ENCODE assay signal across 1 cellular context in genomic region chr1:153647375-153647714, GRCh38.
TF ChIP-seq lines count a peak whose summit lies in the region.

No MANE protein-coding gene starts in this region.

TF ChIP-seq in HepG2, 621 proteins besides CTCF, POLR2A, EP300 and RAD21 (continues in another document):
- TF ChIP-seq KIAA2018 (CRISPR knock-in tag; IDR thresholded peaks at IDR 0.05; ENCODE audit: borderline replicate concordance) (no peak), ZNF562 (CRISPR knock-in tag; IDR thresholded peaks at IDR 0.05; ENCODE audit: borderline replicate concordance) (no peak), KAT8 (CRISPR knock-in tag; IDR thresholded peaks at IDR 0.05) (no peak), KLF13 (CRISPR knock-in tag; IDR thresholded peaks at IDR 0.05) (no peak), ZBTB3 (CRISPR knock-in tag; IDR thresholded peaks at IDR 0.05; ENCODE audit: borderline replicate concordance, low read depth) (no peak), ZNF790 (CRISPR knock-in tag; IDR thresholded peaks at IDR 0.05; ENCODE audit: borderline replicate concordance) (no peak), ZNF30 (CRISPR knock-in tag; IDR thresholded peaks at IDR 0.05) (no peak), MXI1 (IDR thresholded peaks at IDR 0.05; ENCODE audit: borderline replicate concordance, low read depth, low read length) (0 out of 3 replicates have a peak, but pooled peaks have one; percentile 23), ZNF431 (CRISPR knock-in tag; IDR thresholded peaks at IDR 0.05; ENCODE audit: borderline replicate concordance, low read depth) (peak; percentile 40; the same call in 1 of the 2 replicates), MEF2D (CRISPR knock-in tag; IDR thresholded peaks at IDR 0.05) (no peak), XRCC5 (optimal IDR thresholded peaks at IDR 0.05; ENCODE audit: low read length) (peak; percentile 30), FOXK1 (CRISPR knock-in tag; IDR thresholded peaks at IDR 0.05; ENCODE audit: borderline replicate concordance, low read depth) (no peak), MAX (IDR thresholded peaks at IDR 0.05) (no peak), RBAK (CRISPR knock-in tag; IDR thresholded peaks at IDR 0.05) (no peak), ZBTB39 (CRISPR knock-in tag; IDR thresholded peaks at IDR 0.05) (no peak), ZNF20 (CRISPR knock-in tag; IDR thresholded peaks at IDR 0.05) (no peak), JDP2 (CRISPR knock-in tag; IDR thresholded peaks at IDR 0.05; ENCODE audit: borderline replicate concordance) (no peak), NCOR1 (IDR thresholded peaks at IDR 0.05; ENCODE audit: borderline replicate concordance, low read length) (no peak), NFAT5 (CRISPR knock-in tag; IDR thresholded peaks at IDR 0.05) (no peak), RARA (CRISPR knock-in tag; IDR thresholded peaks at IDR 0.05) (no peak), TARDBP (CRISPR knock-in tag; IDR thresholded peaks at IDR 0.05) (0 out of 2 replicates have a peak, but pooled peaks have one; percentile 22), ZNF7 (CRISPR knock-in tag; IDR thresholded peaks at IDR 0.05) (no peak), KMT2A (CRISPR knock-in tag; IDR thresholded peaks at IDR 0.05) (no peak), MIER3 (CRISPR knock-in tag; IDR thresholded peaks at IDR 0.05; ENCODE audit: borderline replicate concordance) (no peak), ETV6 (CRISPR knock-in tag; conservative IDR thresholded peaks at IDR 0.05) (no peak), CC2D1A (CRISPR knock-in tag; IDR thresholded peaks at IDR 0.05) (no peak), ZNF746 (CRISPR knock-in tag; IDR thresholded peaks at IDR 0.05) (no peak), GRHL1 (CRISPR knock-in tag; conservative IDR thresholded peaks at IDR 0.05) (no peak), ZNF317 (CRISPR knock-in tag; IDR thresholded peaks at IDR 0.05) (no peak), ZNF281 (CRISPR knock-in tag; IDR thresholded peaks at IDR 0.05; ENCODE audit: borderline replicate concordance) (no peak), PHF8 (CRISPR knock-in tag; IDR thresholded peaks at IDR 0.05) (no peak)
- TF ChIP-seq, protein P1, sequence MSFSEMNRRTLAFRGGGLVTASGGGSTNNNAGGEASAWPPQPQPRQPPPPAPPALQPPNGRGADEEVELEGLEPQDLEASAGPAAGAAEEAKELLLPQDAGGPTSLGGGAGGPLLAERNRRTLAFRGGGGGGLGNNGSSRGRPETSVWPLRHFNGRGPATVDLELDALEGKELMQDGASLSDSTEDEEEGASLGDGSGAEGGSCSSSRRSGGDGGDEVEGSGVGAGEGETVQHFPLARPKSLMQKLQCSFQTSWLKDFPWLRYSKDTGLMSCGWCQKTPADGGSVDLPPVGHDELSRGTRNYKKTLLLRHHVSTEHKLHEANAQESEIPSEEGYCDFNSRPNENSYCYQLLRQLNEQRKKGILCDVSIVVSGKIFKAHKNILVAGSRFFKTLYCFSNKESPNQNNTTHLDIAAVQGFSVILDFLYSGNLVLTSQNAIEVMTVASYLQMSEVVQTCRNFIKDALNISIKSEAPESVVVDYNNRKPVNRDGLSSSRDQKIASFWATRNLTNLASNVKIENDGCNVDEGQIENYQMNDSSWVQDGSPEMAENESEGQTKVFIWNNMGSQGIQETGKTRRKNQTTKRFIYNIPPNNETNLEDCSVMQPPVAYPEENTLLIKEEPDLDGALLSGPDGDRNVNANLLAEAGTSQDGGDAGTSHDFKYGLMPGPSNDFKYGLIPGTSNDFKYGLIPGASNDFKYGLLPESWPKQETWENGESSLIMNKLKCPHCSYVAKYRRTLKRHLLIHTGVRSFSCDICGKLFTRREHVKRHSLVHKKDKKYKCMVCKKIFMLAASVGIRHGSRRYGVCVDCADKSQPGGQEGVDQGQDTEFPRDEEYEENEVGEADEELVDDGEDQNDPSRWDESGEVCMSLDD (CRISPR knock-in tag; IDR thresholded peaks at IDR 0.05; ENCODE audit: borderline replicate concordance), result no peak
- TF ChIP-seq, protein P2, sequence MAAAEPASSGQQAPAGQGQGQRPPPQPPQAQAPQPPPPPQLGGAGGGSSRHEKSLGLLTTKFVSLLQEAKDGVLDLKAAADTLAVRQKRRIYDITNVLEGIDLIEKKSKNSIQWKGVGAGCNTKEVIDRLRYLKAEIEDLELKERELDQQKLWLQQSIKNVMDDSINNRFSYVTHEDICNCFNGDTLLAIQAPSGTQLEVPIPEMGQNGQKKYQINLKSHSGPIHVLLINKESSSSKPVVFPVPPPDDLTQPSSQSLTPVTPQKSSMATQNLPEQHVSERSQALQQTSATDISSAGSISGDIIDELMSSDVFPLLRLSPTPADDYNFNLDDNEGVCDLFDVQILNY (CRISPR knock-in tag; conservative IDR thresholded peaks at IDR 0.05), result no peak
